24 cellular contexts compared by ENCODE assay signal in the genomic region with DNA sequence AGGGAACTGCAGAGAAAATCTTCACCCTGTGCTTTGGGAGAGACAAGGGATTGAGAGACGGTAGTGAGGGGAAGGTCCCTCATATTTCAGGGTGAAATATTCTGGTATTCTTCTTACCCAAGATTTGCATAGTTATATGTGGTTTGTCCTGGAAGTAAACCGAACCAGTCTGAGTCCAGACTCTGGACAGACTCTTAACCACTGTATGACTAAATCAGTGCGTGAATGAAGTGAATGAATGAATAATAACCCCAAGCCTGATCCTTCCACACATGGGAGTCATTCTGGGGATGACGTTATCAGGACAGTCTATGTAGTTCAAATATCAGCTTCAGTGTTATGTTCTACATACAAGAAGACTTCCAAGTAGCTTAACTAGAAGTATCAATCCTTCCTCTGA.
DNase-seq lines count a peak whose midpoint lies in the region; ATAC-seq and TF ChIP-seq lines count a peak whose summit lies in the region.
"Had no signal": no experiment of that assay in that cellular context is flagged by ENCODE, and none has a peak within 500 bp of the region (broad histone marks: within the 10 kb centered on the region; RNA-seq: fewer than 3 reads in every experiment).

No MANE protein-coding gene starts in this region.

- H3K4me1 ChIP-seq in Karpas-422 (ENCODE audit: low read length), result peaks cover 29% of the 10 kb centered on the region
- no peaks in the 10 kb centered on the region for H3K4me1 ChIP-seq in BE2C
- H3K4me1 ChIP-seq: Peyer's patch, sigmoid colon had no signal

- H3K9me3 ChIP-seq in Karpas-422 (ENCODE audit: low read length) (no peaks in the 10 kb centered on the region), BE2C (peaks cover 3% of the 10 kb centered on the region; the same call in 1 of the 2 replicates)
- H3K9me3 ChIP-seq: Peyer's patch had no signal

- no peaks in the 10 kb centered on the region for H3K79me2 ChIP-seq in Karpas-422 (ENCODE audit: low read length)
- H3K79me2 ChIP-seq: hepatocyte had no signal

- H3K27me3 ChIP-seq in Karpas-422 (ENCODE audit: low read length), result no peaks in the 10 kb centered on the region; the same call in 1 of the 2 replicates
- H3K27me3 ChIP-seq in BE2C, result no peaks in the 10 kb centered on the region
- H3K27me3 ChIP-seq: hepatocyte, Peyer's patch, sigmoid colon had no signal

- H3K36me3 ChIP-seq in Karpas-422 (ENCODE audit: insufficient read depth, low read length) (no peaks in the 10 kb centered on the region), BE2C (no peaks in the 10 kb centered on the region)
- H3K36me3 ChIP-seq: Peyer's patch, sigmoid colon had no signal

- H3K4me3 ChIP-seq in HFF-Myc (replicated peaks; ENCODE audit: low read depth, low read length) (no peak overlapping the region), Karpas-422 (ENCODE audit: low read length) (no peak overlapping the region), BE2C (ENCODE audit: low read depth, low read length) (no peak overlapping the region)
- H3K4me3 ChIP-seq: GM23338, hepatocyte, Peyer's patch, sigmoid colon had no signal

- H4K20me1 ChIP-seq in Karpas-422 (ENCODE audit: insufficient read depth, low read depth, low read length), result no peaks in the 10 kb centered on the region

- ATAC-seq in GM18520 (IDR thresholded peaks at IDR 0.05; ENCODE audit: unreplicated experiment) (peak; percentile 70), HG03095 (IDR thresholded peaks at IDR 0.05; ENCODE audit: unreplicated experiment) (no peak)
- ATAC-seq: esophagus mucosa, GM23338 had no signal

- no peak overlapping the region for H3K27ac ChIP-seq in Karpas-422 (ENCODE audit: low read length)
- H3K27ac ChIP-seq: hepatocyte, HL-60, Peyer's patch, sigmoid colon, VCaP had no signal

- peak overlapping the region; percentile 15 for H3K4me2 ChIP-seq in Karpas-422 (ENCODE audit: low read depth, low read length, poor library complexity, severe bottlenecking)
- H3K4me2 ChIP-seq: GM23338, hepatocyte had no signal

- no peaks in the 10 kb centered on the region for H3K9me2 ChIP-seq in Karpas-422 (replicated peaks; ENCODE audit: insufficient read depth, low read length)

- TF ChIP-seq CTCF in HFF-Myc (IDR thresholded peaks at IDR 0.05; ENCODE audit: low read depth, low read length, missing control alignments) (no peak), BE2C (IDR thresholded peaks at IDR 0.05; ENCODE audit: low read depth, low read length) (no peak)

- DNase-seq in HFF-Myc (ENCODE audit: extremely low read depth, low read depth) (peak; percentile 19), Karpas-422 (no peak), myocyte (ENCODE audit: low read depth) (peak; percentile 50), BE2C (no peak), NCI-H187 (lab: John Stamatoyannopoulos, UW) (no peak), iPS-NIHi7 (ENCODE audit: extremely low spot score) (no peak)
- DNase-seq: activated CD8-positive, alpha-beta memory T cell treated with anti-CD3 and anti-CD28 coated beads for 24 hours; activated effector memory CD4-positive, alpha-beta T cell treated with Interleukin-2 at 50 U/mL for 16 hours; aorta; C1 segment of cervical spinal cord; DMS153; NCI-H1930; NCI-H526 treated with DMSO at 0.1 percent for 48 hours; occipital lobe; Peyer's patch; sigmoid colon; stimulated activated CD4-positive, alpha-beta T cell treated with anti-CD3 and anti-CD28 coated beads, Interleukin-4, amount 100 ng/mL, for 4 hours had no signal

- H3K9ac ChIP-seq in Karpas-422 (ENCODE audit: low read length), result no peak overlapping the region

- H2AFZ ChIP-seq in Karpas-422 (ENCODE audit: low read length), result 0 out of 2 replicates have a peak overlapping the region, but pooled peaks have one; percentile 45
- H2AFZ ChIP-seq: GM23338, hepatocyte had no signal

Comparison
In these comparisons a context has a peak if more than half of its experiments do, and no peak if none do; other contexts are left out.
1. DNase-seq: peak in HFF-Myc (single experiment) and myocyte (single experiment); none in Karpas-422 (single experiment), BE2C (single experiment), NCI-H187 (0 of 2) and iPS-NIHi7 (single experiment).